In the genomic region with DNA sequence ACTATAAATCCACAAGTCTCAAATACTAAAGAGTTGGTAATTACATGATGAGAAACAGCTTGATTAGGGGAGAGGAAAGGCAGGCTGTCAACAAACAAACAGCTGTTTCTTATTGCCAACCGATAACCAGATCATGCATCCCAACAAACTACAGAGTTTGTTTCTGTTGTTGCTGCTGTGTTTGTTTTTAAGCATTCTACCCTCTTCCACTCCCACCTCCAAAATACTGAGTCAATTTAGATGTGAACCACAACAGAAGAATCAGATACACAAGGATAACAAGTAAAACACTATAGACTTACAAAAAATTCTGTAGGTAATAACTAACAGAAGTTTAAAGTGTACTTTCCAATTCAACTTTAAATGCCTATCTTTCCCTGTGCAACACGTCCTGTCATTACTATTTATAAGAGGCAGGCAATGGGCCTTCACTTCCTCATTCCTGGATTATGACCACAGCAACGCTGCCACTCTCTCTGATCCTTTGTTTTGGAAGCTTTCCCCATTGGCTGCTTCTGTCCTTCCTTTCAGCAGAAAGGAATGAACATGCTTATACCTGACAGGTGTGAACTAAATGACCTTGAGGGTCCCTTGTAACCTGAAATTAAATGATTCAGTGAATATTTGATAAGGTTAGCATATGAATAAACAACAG, we compare ENCODE assay signal across 9 cellular contexts.
DNase-seq lines count a peak whose midpoint lies in the region; ATAC-seq, FAIRE-seq and TF ChIP-seq lines count a peak whose summit lies in the region.
"Had no signal": no experiment of that assay in that cellular context is flagged by ENCODE, and none has a peak within 500 bp of the region (broad histone marks: within the 10 kb centered on the region; RNA-seq: fewer than 3 reads in every experiment).

No MANE protein-coding gene starts in this region.

- peaks cover 38% of the 10 kb centered on the region for H3K4me1 Mint-ChIP-seq in WTC11
- H3K4me1 Mint-ChIP-seq: B cell had no signal

- peaks cover 15% of the 10 kb centered on the region for H3K4me1 ChIP-seq in hepatocyte (ENCODE audit: insufficient read depth)
- peaks cover 16% of the 10 kb centered on the region for H3K4me1 ChIP-seq in upper lobe of right lung
- no peaks in the 10 kb centered on the region for H3K4me1 ChIP-seq in testis

- TF ChIP-seq POLR2A in testis (IDR thresholded peaks at IDR 0.05) (no peak), erythroblast (IDR thresholded peaks at IDR 0.05; ENCODE audit: low read length) (no peak), GM12892 (IDR thresholded peaks at IDR 0.05; ENCODE audit: low read depth, low read length) (no peak)

- H3K27ac ChIP-seq in hepatocyte (peak overlapping the region; percentile 16), upper lobe of right lung (peak overlapping the region; percentile 17), testis (no peak overlapping the region)

- H3K9me3 ChIP-seq in hepatocyte (ENCODE audit: low read depth) (no peaks in the 10 kb centered on the region), upper lobe of right lung (no peaks in the 10 kb centered on the region), testis (no peaks in the 10 kb centered on the region)

- DNase-seq in NCI-H510A treated with DMSO at 0.1 percent for 48 hours (lab: John Stamatoyannopoulos, UW): peak; percentile 54
- no peak for DNase-seq in NCI-H510A (lab: John Stamatoyannopoulos, UW)
- DNase-seq in WTC11 (ENCODE audit: low spot score): no peak
- peak; percentile 53 for DNase-seq in hepatocyte (ENCODE audit: low spot score)
- no peak for DNase-seq in upper lobe of right lung
- DNase-seq in testis: no peak
- no peak for DNase-seq in erythroblast (lab: John Stamatoyannopoulos, UW)
- no peak for DNase-seq in GM12892 (ENCODE audit: insufficient read length)

- peak; percentile 69 for ATAC-seq in WTC11
- peak; percentile 95 for ATAC-seq in upper lobe of right lung

- no peaks in the 10 kb centered on the region for H3K9me2 ChIP-seq in hepatocyte (replicated peaks; ENCODE audit: insufficient read depth)

- no peak overlapping the region for H2AFZ ChIP-seq in hepatocyte

- CTCF ChIA-PET in WTC11 (lab: Charles Lee): interaction anchor here (0.6 kb wide), 1 partner anchor 277 kb away, joined by 3 read pairs; no protein-coding TSS in a partner anchor

- H3K79me2 ChIP-seq in hepatocyte: no peaks in the 10 kb centered on the region

- POLR2A ChIA-PET in WTC11 (lab: Charles Lee): no interaction called here

- H3K4me3 Mint-ChIP-seq in WTC11: no peak overlapping the region
- H3K4me3 Mint-ChIP-seq: B cell had no signal

- WGBS in hepatocyte (ENCODE audit: low lambda C conversion rate, missing lambda C conversion rate): 31% methylated on average over 3 of the region's 3 CpGs
- WGBS in testis, 2 donors: 57 to 73% methylated on average over 3 of the region's 3 CpGs

- TF ChIP-seq CTCF in WTC11 (IDR thresholded peaks at IDR 0.05): no peak
- no peak for TF ChIP-seq CTCF in hepatocyte (IDR thresholded peaks at IDR 0.05; ENCODE audit: poor library complexity)
- TF ChIP-seq CTCF in upper lobe of right lung (IDR thresholded peaks at IDR 0.05): no peak
- no peak for TF ChIP-seq CTCF in testis (IDR thresholded peaks at IDR 0.05)

- no peak overlapping the region for H3K4me3 ChIP-seq in hepatocyte
- no peak overlapping the region for H3K4me3 ChIP-seq in upper lobe of right lung
- H3K4me3 ChIP-seq in testis: no peak overlapping the region

- H3K36me3 ChIP-seq in hepatocyte (replicated peaks; ENCODE audit: insufficient read depth, low read depth): no peaks in the 10 kb centered on the region
- no peaks in the 10 kb centered on the region for H3K36me3 ChIP-seq in upper lobe of right lung
- no peaks in the 10 kb centered on the region for H3K36me3 ChIP-seq in testis (ENCODE audit: low read depth, missing control alignments)

- H3K9me3 Mint-ChIP-seq in WTC11: no peaks in the 10 kb centered on the region

- no peaks in the 10 kb centered on the region for H4K20me1 ChIP-seq in hepatocyte (ENCODE audit: insufficient read depth, poor library complexity, severe bottlenecking)

- H3K27me3 ChIP-seq in hepatocyte (no peaks in the 10 kb centered on the region), upper lobe of right lung (no peaks in the 10 kb centered on the region), testis (no peaks in the 10 kb centered on the region)

- no peak for FAIRE-seq in GM12892 (lab: Jason Lieb, UNC)

- no peak overlapping the region for H3K4me2 ChIP-seq in hepatocyte

- no peaks in the 10 kb centered on the region for H3K27me3 Mint-ChIP-seq in WTC11 (ENCODE audit: low read depth)
- H3K27me3 Mint-ChIP-seq: B cell had no signal

- peak overlapping the region; percentile 63 for H3K27ac Mint-ChIP-seq in WTC11
- H3K27ac Mint-ChIP-seq: B cell had no signal

- H3K36me3 Mint-ChIP-seq in WTC11: peaks cover 4% of the 10 kb centered on the region

- intact Hi-C loops in upper lobe of right lung (cut with DNase I): no loop called here
- intact Hi-C loops in testis (cut with DNase I; ENCODE audit: low total_unique reads): no loop called here

TF ChIP-seq in WTC11, 78 proteins besides CTCF, POLR2A, EP300 and RAD21:
- no peak for TF ChIP-seq JAZF1 (CRISPR knock-in tag; IDR thresholded peaks at IDR 0.05)
- TF ChIP-seq, protein P1, sequence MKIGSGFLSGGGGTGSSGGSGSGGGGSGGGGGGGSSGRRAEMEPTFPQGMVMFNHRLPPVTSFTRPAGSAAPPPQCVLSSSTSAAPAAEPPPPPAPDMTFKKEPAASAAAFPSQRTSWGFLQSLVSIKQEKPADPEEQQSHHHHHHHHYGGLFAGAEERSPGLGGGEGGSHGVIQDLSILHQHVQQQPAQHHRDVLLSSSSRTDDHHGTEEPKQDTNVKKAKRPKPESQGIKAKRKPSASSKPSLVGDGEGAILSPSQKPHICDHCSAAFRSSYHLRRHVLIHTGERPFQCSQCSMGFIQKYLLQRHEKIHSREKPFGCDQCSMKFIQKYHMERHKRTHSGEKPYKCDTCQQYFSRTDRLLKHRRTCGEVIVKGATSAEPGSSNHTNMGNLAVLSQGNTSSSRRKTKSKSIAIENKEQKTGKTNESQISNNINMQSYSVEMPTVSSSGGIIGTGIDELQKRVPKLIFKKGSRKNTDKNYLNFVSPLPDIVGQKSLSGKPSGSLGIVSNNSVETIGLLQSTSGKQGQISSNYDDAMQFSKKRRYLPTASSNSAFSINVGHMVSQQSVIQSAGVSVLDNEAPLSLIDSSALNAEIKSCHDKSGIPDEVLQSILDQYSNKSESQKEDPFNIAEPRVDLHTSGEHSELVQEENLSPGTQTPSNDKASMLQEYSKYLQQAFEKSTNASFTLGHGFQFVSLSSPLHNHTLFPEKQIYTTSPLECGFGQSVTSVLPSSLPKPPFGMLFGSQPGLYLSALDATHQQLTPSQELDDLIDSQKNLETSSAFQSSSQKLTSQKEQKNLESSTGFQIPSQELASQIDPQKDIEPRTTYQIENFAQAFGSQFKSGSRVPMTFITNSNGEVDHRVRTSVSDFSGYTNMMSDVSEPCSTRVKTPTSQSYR (CRISPR knock-in tag; IDR thresholded peaks at IDR 0.05): no peak
- no peak for TF ChIP-seq RORB (CRISPR knock-in tag; IDR thresholded peaks at IDR 0.05)
- no peak for TF ChIP-seq FOXK1 (CRISPR knock-in tag; IDR thresholded peaks at IDR 0.05)
- no peak for TF ChIP-seq MYBL2 (CRISPR knock-in tag; IDR thresholded peaks at IDR 0.05)
- no peak for TF ChIP-seq ZNF423 (CRISPR knock-in tag; IDR thresholded peaks at IDR 0.05)
- no peak for TF ChIP-seq FOXJ3 (CRISPR knock-in tag; IDR thresholded peaks at IDR 0.05; ENCODE audit: borderline replicate concordance)
- TF ChIP-seq, protein P2, sequence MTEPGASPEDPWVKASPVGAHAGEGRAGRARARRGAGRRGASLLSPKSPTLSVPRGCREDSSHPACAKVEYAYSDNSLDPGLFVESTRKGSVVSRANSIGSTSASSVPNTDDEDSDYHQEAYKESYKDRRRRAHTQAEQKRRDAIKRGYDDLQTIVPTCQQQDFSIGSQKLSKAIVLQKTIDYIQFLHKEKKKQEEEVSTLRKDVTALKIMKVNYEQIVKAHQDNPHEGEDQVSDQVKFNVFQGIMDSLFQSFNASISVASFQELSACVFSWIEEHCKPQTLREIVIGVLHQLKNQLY (CRISPR knock-in tag; IDR thresholded peaks at IDR 0.05): no peak
- TF ChIP-seq ZNF317 (CRISPR knock-in tag; IDR thresholded peaks at IDR 0.05; ENCODE audit: borderline replicate concordance, low read depth): no peak
- TF ChIP-seq NFATC4 (CRISPR knock-in tag; IDR thresholded peaks at IDR 0.05): no peak
- TF ChIP-seq TEAD4 (CRISPR knock-in tag; IDR thresholded peaks at IDR 0.05): no peak
- no peak for TF ChIP-seq CREM (CRISPR knock-in tag; IDR thresholded peaks at IDR 0.05)
- TF ChIP-seq EMX1 (CRISPR knock-in tag; IDR thresholded peaks at IDR 0.05): no peak
- TF ChIP-seq, protein P3, sequence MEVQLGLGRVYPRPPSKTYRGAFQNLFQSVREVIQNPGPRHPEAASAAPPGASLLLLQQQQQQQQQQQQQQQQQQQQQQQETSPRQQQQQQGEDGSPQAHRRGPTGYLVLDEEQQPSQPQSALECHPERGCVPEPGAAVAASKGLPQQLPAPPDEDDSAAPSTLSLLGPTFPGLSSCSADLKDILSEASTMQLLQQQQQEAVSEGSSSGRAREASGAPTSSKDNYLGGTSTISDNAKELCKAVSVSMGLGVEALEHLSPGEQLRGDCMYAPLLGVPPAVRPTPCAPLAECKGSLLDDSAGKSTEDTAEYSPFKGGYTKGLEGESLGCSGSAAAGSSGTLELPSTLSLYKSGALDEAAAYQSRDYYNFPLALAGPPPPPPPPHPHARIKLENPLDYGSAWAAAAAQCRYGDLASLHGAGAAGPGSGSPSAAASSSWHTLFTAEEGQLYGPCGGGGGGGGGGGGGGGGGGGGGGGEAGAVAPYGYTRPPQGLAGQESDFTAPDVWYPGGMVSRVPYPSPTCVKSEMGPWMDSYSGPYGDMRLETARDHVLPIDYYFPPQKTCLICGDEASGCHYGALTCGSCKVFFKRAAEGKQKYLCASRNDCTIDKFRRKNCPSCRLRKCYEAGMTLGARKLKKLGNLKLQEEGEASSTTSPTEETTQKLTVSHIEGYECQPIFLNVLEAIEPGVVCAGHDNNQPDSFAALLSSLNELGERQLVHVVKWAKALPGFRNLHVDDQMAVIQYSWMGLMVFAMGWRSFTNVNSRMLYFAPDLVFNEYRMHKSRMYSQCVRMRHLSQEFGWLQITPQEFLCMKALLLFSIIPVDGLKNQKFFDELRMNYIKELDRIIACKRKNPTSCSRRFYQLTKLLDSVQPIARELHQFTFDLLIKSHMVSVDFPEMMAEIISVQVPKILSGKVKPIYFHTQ (CRISPR knock-in tag; IDR thresholded peaks at IDR 0.05): no peak
- no peak for TF ChIP-seq NFYB (CRISPR knock-in tag; conservative IDR thresholded peaks at IDR 0.05; ENCODE audit: low read depth)
- no peak for TF ChIP-seq ZNF138 (CRISPR knock-in tag; conservative IDR thresholded peaks at IDR 0.05)
- TF ChIP-seq TEAD1 (CRISPR knock-in tag; IDR thresholded peaks at IDR 0.05): no peak
- TF ChIP-seq SMAD3 (CRISPR knock-in tag; IDR thresholded peaks at IDR 0.05; ENCODE audit: borderline replicate concordance): no peak

Comparison
In these comparisons a context has a peak if more than half of its experiments do, and no peak if none do; other contexts are left out.
1. DNase-seq: peak in NCI-H510A treated with DMSO at 0.1 percent for 48 hours (single experiment) and hepatocyte (single experiment); none in NCI-H510A (single experiment), WTC11 (single experiment), upper lobe of right lung (single experiment), testis (single experiment), erythroblast (0 of 2) and GM12892 (single experiment).
2. H3K27ac ChIP-seq: peak in hepatocyte (single experiment) and upper lobe of right lung (single experiment); none in testis (0 of 2).